Comparison of ENCODE assay signal across 38 cellular contexts in the genomic region with DNA sequence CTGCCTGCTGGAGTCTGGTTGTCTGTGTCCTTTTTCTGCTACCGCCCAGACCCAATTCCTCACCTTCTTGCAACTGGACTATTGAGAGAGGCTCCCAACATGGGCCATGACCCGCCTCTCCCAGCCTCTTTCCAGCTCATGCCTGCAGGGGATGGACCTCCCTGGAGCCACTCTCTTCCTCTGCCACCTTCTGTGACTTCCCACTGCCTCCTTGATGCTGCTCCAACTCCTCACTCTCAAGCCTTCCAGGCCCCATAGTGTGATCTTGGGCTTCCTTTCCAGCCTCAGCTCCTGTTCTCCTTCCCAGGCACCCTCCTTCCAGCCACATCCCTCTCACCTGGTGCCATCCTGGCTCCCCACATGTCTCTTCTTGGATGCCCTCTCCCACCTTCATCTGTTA. TPM values are rescaled to one million over a fixed set of nuclear protein-coding genes. Genes with fewer than 3 reads are reported as not detected.
DNase-seq lines count a peak whose midpoint lies in the region; ATAC-seq, FAIRE-seq and TF ChIP-seq lines count a peak whose summit lies in the region.
"Had no signal": no experiment of that assay in that cellular context is flagged by ENCODE, and none has a peak within 500 bp of the region (broad histone marks: within the 10 kb centered on the region; RNA-seq: fewer than 3 reads in every experiment).

No MANE protein-coding gene starts in this region.

- 58% methylated on average over 2 of the region's 2 CpGs for WGBS in HepG2 (ENCODE audit: low lambda C conversion rate)
- WGBS in right lobe of liver (ENCODE audit: insufficient coverage, low coverage, low lambda C conversion rate, missing lambda C conversion rate): 80% methylated on average over 1 of the region's 2 CpGs

- TF ChIP-seq EP300 in HepG2 (IDR thresholded peaks at IDR 0.05; ENCODE audit: low read depth in 2 of 2, low read length in 2 of 2) (no peak), HepG2 (CRISPR knock-in tag; IDR thresholded peaks at IDR 0.05; ENCODE audit: borderline replicate concordance) (no peak)

- DNase-seq in HepG2 (ENCODE audit: low spot score) (no peak), right lobe of liver (no peak), natural killer cell (no peak), H54 (ENCODE audit: insufficient read length, low spot score) (no peak), A172 (ENCODE audit: low spot score) (no peak)
- no peak for DNase-seq in activated T-helper 1 cell treated with anti-CD3 and anti-CD28 coated beads, Interleukin-12 subunit alpha, Interleukin-12 subunit beta, Interleukin-2, Interleukin-4 antibody, amounts not matched to agents 30 ng/mL and 10 ng/mL and 1 ng/mL, durations not matched to agents 14 hours and 24 hours and 36 hours (ENCODE audit: low spot score)
- DNase-seq: activated CD4-positive, alpha-beta T cell treated with anti-CD3 and anti-CD28 coated beads for 1 hour; Caco-2; DMS53; effector CD8-positive, alpha-beta T cell; IMR-90; kidney glomerular epithelial cell; MV-4-11; naive B cell; NCI-H1436 treated with DMSO at 0.1 percent for 48 hours; NCI-H2081 treated with DMSO at 0.1 percent for 48 hours; NCI-H345; NCI-H69; pancreas; PC-9; stimulated activated naive CD4-positive, alpha-beta T cell treated with Interleukin-2 at 50 U/mL for 16 hours; thyroid gland had no signal

- no peak overlapping the region for H2AFZ ChIP-seq in HepG2 (ENCODE audit: low read length)
- H2AFZ ChIP-seq: PC-9 had no signal

- peaks cover 7% of the 10 kb centered on the region for H3K4me1 Mint-ChIP-seq in activated T-helper 1 cell treated with anti-CD3 and anti-CD28 coated beads, Interleukin-12 subunit alpha, Interleukin-12 subunit beta, Interleukin-2, Interleukin-4 antibody, amounts not matched to agents 30 ng/mL and 10 ng/mL and 1 ng/mL, durations not matched to agents 14 hours and 24 hours and 36 hours (ENCODE audit: low read depth)
- H3K4me1 Mint-ChIP-seq in natural killer cell: peaks cover 22 to 39% of the 10 kb centered on the region in 2 donors
- H3K4me1 Mint-ChIP-seq: mesothelial cell of epicardium had no signal

- POLR2A ChIA-PET in HepG2 (lab: Yijun Ruan, JAX): no interaction called here

- H3K27me3 Mint-ChIP-seq in activated T-helper 1 cell treated with anti-CD3 and anti-CD28 coated beads, Interleukin-12 subunit alpha, Interleukin-12 subunit beta, Interleukin-2, Interleukin-4 antibody, amounts not matched to agents 30 ng/mL and 10 ng/mL and 1 ng/mL, durations not matched to agents 14 hours and 24 hours and 36 hours (ENCODE audit: insufficient read depth): no peaks in the 10 kb centered on the region
- H3K27me3 Mint-ChIP-seq in natural killer cell (ENCODE audit: low read depth in 2 of 2): no peaks in the 10 kb centered on the region
- H3K27me3 Mint-ChIP-seq: naive B cell had no signal

- no peak overlapping the region for H3K9ac ChIP-seq in HepG2 (ENCODE audit: insufficient read depth, low read depth, low read length)
- H3K9ac ChIP-seq: BLaER1 had no signal

- TF ChIP-seq RAD21 in HepG2 (CRISPR knock-in tag; IDR thresholded peaks at IDR 0.05): no peak

- no peak for FAIRE-seq in HepG2 (lab: Jason Lieb, UNC)
- no peak for FAIRE-seq in H54 (lab: Jason Lieb, UNC)
- FAIRE-seq: pancreas had no signal

- no TSS peak for BruUV-seq in HepG2 (replicated peaks; lab: Mats Ljungman, UMichigan)

- no peaks in the 10 kb centered on the region for H3K79me2 ChIP-seq in HepG2 (ENCODE audit: insufficient read depth, low read length)

- intact Hi-C loops in HepG2 (cut with micrococcal nuclease; ENCODE audit: unreplicated experiment) (no loop called here), right lobe of liver (cut with DNase I) (loop anchor here in 1 of 2 donors (10.0 kb wide), 1 partner anchor 60 kb away; no protein-coding TSS in a partner anchor), natural killer cell (cut with micrococcal nuclease) (no loop called here)
- intact Hi-C loops in activated T-helper 1 cell treated with anti-CD3 and anti-CD28 coated beads, Interleukin-12 subunit alpha, Interleukin-12 subunit beta, Interleukin-2, Interleukin-4 antibody, amounts not matched to agents 30 ng/mL and 10 ng/mL and 1 ng/mL, durations not matched to agents 14 hours and 24 hours and 36 hours (cut with micrococcal nuclease): no loop called here

- H3K9me3 Mint-ChIP-seq in activated T-helper 1 cell treated with anti-CD3 and anti-CD28 coated beads, Interleukin-12 subunit alpha, Interleukin-12 subunit beta, Interleukin-2, Interleukin-4 antibody, amounts not matched to agents 30 ng/mL and 10 ng/mL and 1 ng/mL, durations not matched to agents 14 hours and 24 hours and 36 hours: no peaks in the 10 kb centered on the region
- no peaks in the 10 kb centered on the region for H3K9me3 Mint-ChIP-seq in natural killer cell
- H3K9me3 Mint-ChIP-seq: activated naive CD4-positive, alpha-beta T cell treated with anti-CD3 and anti-CD28 coated beads, Interleukin-2, amount 50 U/mL, for 72 hours; mesothelial cell of epicardium; naive B cell had no signal

- no peaks in the 10 kb centered on the region for H3K9me3 ChIP-seq in HepG2 (ENCODE audit: low read length)
- no peaks in the 10 kb centered on the region for H3K9me3 ChIP-seq in right lobe of liver
- H3K9me3 ChIP-seq: ascending aorta, BLaER1, Caco-2, gastroesophageal sphincter, HAP-1, pancreas, thyroid gland, vagina had no signal

- in situ Hi-C loops in HepG2 (cut with HindIII; ENCODE audit: extremely low pct_ligation_motif_present, low pct_unique_long_range_greater_than_20kb): loop anchor here (5.0 kb wide), 1 partner anchor 58 kb away; no protein-coding TSS in a partner anchor

- H3K4me3 Mint-ChIP-seq in activated T-helper 1 cell treated with anti-CD3 and anti-CD28 coated beads, Interleukin-12 subunit alpha, Interleukin-12 subunit beta, Interleukin-2, Interleukin-4 antibody, amounts not matched to agents 30 ng/mL and 10 ng/mL and 1 ng/mL, durations not matched to agents 14 hours and 24 hours and 36 hours: no peak overlapping the region
- H3K4me3 Mint-ChIP-seq in natural killer cell: no peak overlapping the region
- H3K4me3 Mint-ChIP-seq: mesothelial cell of epicardium, naive B cell had no signal

- H3K27me3 ChIP-seq in HepG2 (ENCODE audit: control insufficient read depth in 1 of 2, insufficient read depth in 2 of 2, low read length in 2 of 2): no peaks in the 10 kb centered on the region
- no peaks in the 10 kb centered on the region for H3K27me3 ChIP-seq in right lobe of liver
- H3K27me3 ChIP-seq: ascending aorta, BLaER1, cardiac muscle cell, pancreas, thyroid gland, vagina had no signal

- H3K4me3 ChIP-seq in HepG2 (replicated peaks in 1 of 3; ENCODE audit: insufficient read depth in 1 of 3, low read depth in 2 of 3, low read length in 3 of 3) (no peak overlapping the region), right lobe of liver (no peak overlapping the region)
- H3K4me3 ChIP-seq: ascending aorta, BLaER1, cardiac muscle cell, coronary artery, gastroesophageal sphincter, HAP-1, pancreas, PC-9, thyroid gland, vagina had no signal

- H3K27ac ChIP-seq in HepG2 (ENCODE audit: extremely low read length, insufficient read depth, low read length) (no peak overlapping the region), right lobe of liver (no peak overlapping the region)
- H3K27ac ChIP-seq: ascending aorta, BLaER1, cardiac muscle cell, coronary artery, gastroesophageal sphincter, pancreas, PC-9, thyroid gland, vagina had no signal

- H3K4me2 ChIP-seq in HepG2 (ENCODE audit: low read depth, low read length): no peak overlapping the region
- H3K4me2 ChIP-seq: BLaER1, PC-9 had no signal

- H3K36me3 Mint-ChIP-seq in activated T-helper 1 cell treated with anti-CD3 and anti-CD28 coated beads, Interleukin-12 subunit alpha, Interleukin-12 subunit beta, Interleukin-2, Interleukin-4 antibody, amounts not matched to agents 30 ng/mL and 10 ng/mL and 1 ng/mL, durations not matched to agents 14 hours and 24 hours and 36 hours (ENCODE audit: low read depth): peaks cover 71% of the 10 kb centered on the region
- H3K36me3 Mint-ChIP-seq in natural killer cell: peaks cover 16% of the 10 kb centered on the region
- H3K36me3 Mint-ChIP-seq: mesothelial cell of epicardium had no signal

- TF ChIP-seq CTCF in HepG2 (CRISPR knock-in tag; IDR thresholded peaks at IDR 0.05): no peak
- no peak for TF ChIP-seq CTCF in right lobe of liver (IDR thresholded peaks at IDR 0.05)
- TF ChIP-seq CTCF in natural killer cell (IDR thresholded peaks at IDR 0.05): no peak

- ATAC-seq in HepG2: peak; percentile 9; the same call in 1 of the 3 replicates
- no peak for ATAC-seq in right lobe of liver
- no peak for ATAC-seq in natural killer cell
- ATAC-seq in HG03159 (IDR thresholded peaks at IDR 0.05; ENCODE audit: unreplicated experiment): no peak
- ATAC-seq: activated naive CD4-positive, alpha-beta T cell treated with anti-CD3 and anti-CD28 coated beads, Interleukin-2, amount 50 U/mL, for 72 hours; gastroesophageal sphincter; pancreas; Right ventricle myocardium inferior; SK-N-SH treated with all-trans-retinoic acid at 6 μM for 48 hours had no signal

- peaks cover 27% of the 10 kb centered on the region for H3K4me1 ChIP-seq in HepG2 (ENCODE audit: insufficient read depth, low read length)
- no peaks in the 10 kb centered on the region for H3K4me1 ChIP-seq in right lobe of liver
- H3K4me1 ChIP-seq: ascending aorta, Caco-2, gastroesophageal sphincter, HAP-1, pancreas, thyroid gland, vagina had no signal

- no peaks in the 10 kb centered on the region for H4K20me1 ChIP-seq in HepG2 (ENCODE audit: insufficient read depth, low read length)
- H4K20me1 ChIP-seq: BLaER1 had no signal

- TF ChIP-seq POLR2A in HepG2 (IDR thresholded peaks at IDR 0.05; ENCODE audit: insufficient read depth in 1 of 2, low read depth in 2 of 2, low read length in 2 of 2) (no peak), right lobe of liver (IDR thresholded peaks at IDR 0.05) (no peak), H54 (IDR thresholded peaks at IDR 0.05; ENCODE audit: low read depth, low read length) (no peak)

- peak overlapping the region; percentile 13 for H3K27ac Mint-ChIP-seq in activated T-helper 1 cell treated with anti-CD3 and anti-CD28 coated beads, Interleukin-12 subunit alpha, Interleukin-12 subunit beta, Interleukin-2, Interleukin-4 antibody, amounts not matched to agents 30 ng/mL and 10 ng/mL and 1 ng/mL, durations not matched to agents 14 hours and 24 hours and 36 hours
- peak overlapping the region; percentile 53 to 78 for H3K27ac Mint-ChIP-seq in natural killer cell
- H3K27ac Mint-ChIP-seq: mesothelial cell of epicardium had no signal

- H3K36me3 ChIP-seq in HepG2 (replicated peaks in 1 of 2; ENCODE audit: control insufficient read depth in 1 of 2, insufficient read depth in 2 of 2, low read length in 2 of 2) (no peaks in the 10 kb centered on the region), right lobe of liver (peaks cover 0 to 14% (median 0%) of the 10 kb centered on the region in 4 donors)
- H3K36me3 ChIP-seq: ascending aorta, BLaER1, cardiac muscle cell, gastroesophageal sphincter, HAP-1, pancreas, thyroid gland, vagina had no signal

- CTCF ChIA-PET in HepG2 (lab: Yijun Ruan, JAX; ENCODE audit: low intra/inter-chr PET ratio, low total read pairs): no interaction called here

RNA-seq across cellular contexts. Expression of gene ZNF768, which starts 11.1 kb away (rescaled TPM):
- total RNA-seq in HepG2 (2016; rRNA removed; fragmentation: Illumina TruSeq; extraction: Trizol) (26.6 and 34.4 TPM in 2 replicates), right lobe of liver (10 to 100 TPM; 14.7 to 21.2 (median 18.8) TPM), natural killer cell (1 to 10 TPM; 3.3 to 7.2 (median 5.6) TPM)
- total RNA-seq in HepG2 (2016; cell fraction: cytosol; rRNA removed; fragmentation: Illumina TruSeq; extraction: Trizol; ENCODE audit: low read depth): 6.1 and 6.9 TPM in 2 replicates
- 23.0 and 34.5 TPM in 2 replicates for total RNA-seq in HepG2 (2016; cell fraction: insoluble cytoplasmic fraction; rRNA removed; fragmentation: Illumina TruSeq; extraction: Trizol)
- 19.9 and 22.9 TPM in 2 replicates for total RNA-seq in HepG2 (2016; cell fraction: membrane; rRNA removed; fragmentation: Illumina TruSeq; extraction: Trizol)
- 17.6 and 18.7 TPM in 2 replicates for total RNA-seq in HepG2 (2016; cell fraction: nucleus; rRNA removed; fragmentation: Illumina TruSeq; extraction: Trizol)
- polyA plus RNA-seq in HepG2 (2011; rRNA removed): 26.7 and 40.0 TPM in 2 replicates
- polyA plus RNA-seq in HepG2 (2011; cell fraction: cytosol; rRNA removed): 22.2 and 36.8 TPM in 2 replicates
- polyA plus RNA-seq in HepG2 (2011; cell fraction: nucleus; rRNA removed): 67.1 and 79.3 TPM in 2 replicates
- polyA plus RNA-seq in HepG2 (2012): 22.9 and 30.0 TPM in 2 replicates
- polyA plus RNA-seq in HepG2 (2016; cell fraction: cytosol; fragmentation: Illumina TruSeq; extraction: Trizol; ENCODE audit: low read depth): 6.4 and 7.1 TPM in 2 replicates
- 32.0 and 39.1 TPM in 2 replicates for polyA plus RNA-seq in HepG2 (2016; cell fraction: insoluble cytoplasmic fraction; fragmentation: Illumina TruSeq; extraction: Trizol; ENCODE audit: low read depth)
- 19.7 and 20.2 TPM in 2 replicates for polyA plus RNA-seq in HepG2 (2016; cell fraction: membrane; fragmentation: Illumina TruSeq; extraction: Trizol; ENCODE audit: low read depth)
- polyA plus RNA-seq in HepG2 (2016; cell fraction: nucleus; fragmentation: Illumina TruSeq; extraction: Trizol; ENCODE audit: insufficient read depth, low read depth): 50.4 and 51.1 TPM in 2 replicates
- polyA minus RNA-seq in HepG2 (2011; rRNA and poly(A)+ RNA removed; ENCODE audit: low replicate concordance): 11.8 and 40.3 TPM in 2 replicates
- polyA minus RNA-seq in HepG2 (2011; cell fraction: cytosol; rRNA and poly(A)+ RNA removed): 18.5 and 21.5 TPM in 2 replicates
- polyA minus RNA-seq in HepG2 (2011; cell fraction: nucleus; rRNA and poly(A)+ RNA removed): 7.8 and 8.2 TPM in 2 replicates
- total RNA-seq in activated T-helper 1 cell treated with anti-CD3 and anti-CD28 coated beads, Interleukin-12 subunit alpha, Interleukin-12 subunit beta, Interleukin-2, Interleukin-4 antibody, amounts not matched to agents 30 ng/mL and 10 ng/mL and 1 ng/mL, durations not matched to agents 14 hours and 24 hours and 36 hours: 13.7 and 14.6 TPM in 2 replicates
- 43.7 and 61.6 TPM in 2 replicates for total RNA-seq in A172 (2014; rRNA removed; shearing (Covaris generic))

RNA-seq across cellular contexts. Expression of gene ZNF747, which starts 19.4 kb away (rescaled TPM):
- total RNA-seq in HepG2 (2016; rRNA removed; fragmentation: Illumina TruSeq; extraction: Trizol) (8.8 and 10.2 TPM in 2 replicates), right lobe of liver (1 to 10 TPM; 5.3 to 9.7 (median 6.4) TPM), natural killer cell (1 to 10 TPM; 5.0 to 8.6 (median 6.3) TPM)
- total RNA-seq in HepG2 (2016; cell fraction: cytosol; rRNA removed; fragmentation: Illumina TruSeq; extraction: Trizol; ENCODE audit: low read depth): 2.7 and 2.8 TPM in 2 replicates
- total RNA-seq in HepG2 (2016; cell fraction: insoluble cytoplasmic fraction; rRNA removed; fragmentation: Illumina TruSeq; extraction: Trizol): 10.3 and 10.8 TPM in 2 replicates
- 8.9 and 9.2 TPM in 2 replicates for total RNA-seq in HepG2 (2016; cell fraction: membrane; rRNA removed; fragmentation: Illumina TruSeq; extraction: Trizol)
- 7.3 and 9.1 TPM in 2 replicates for total RNA-seq in HepG2 (2016; cell fraction: nucleus; rRNA removed; fragmentation: Illumina TruSeq; extraction: Trizol)
- 7.0 and 7.2 TPM in 2 replicates for polyA plus RNA-seq in HepG2 (2011; rRNA removed)
- 5.7 and 6.4 TPM in 2 replicates for polyA plus RNA-seq in HepG2 (2011; cell fraction: cytosol; rRNA removed)
- polyA plus RNA-seq in HepG2 (2011; cell fraction: nucleus; rRNA removed): 9.4 and 11.1 TPM in 2 replicates
- polyA plus RNA-seq in HepG2 (2012): 2.3 and 3.6 TPM in 2 replicates
- 1.7 and 1.9 TPM in 2 replicates for polyA plus RNA-seq in HepG2 (2016; cell fraction: cytosol; fragmentation: Illumina TruSeq; extraction: Trizol; ENCODE audit: low read depth)
- polyA plus RNA-seq in HepG2 (2016; cell fraction: insoluble cytoplasmic fraction; fragmentation: Illumina TruSeq; extraction: Trizol; ENCODE audit: low read depth): 9.4 and 9.8 TPM in 2 replicates
- 5.7 and 5.8 TPM in 2 replicates for polyA plus RNA-seq in HepG2 (2016; cell fraction: membrane; fragmentation: Illumina TruSeq; extraction: Trizol; ENCODE audit: low read depth)
- 12.4 and 13.5 TPM in 2 replicates for polyA plus RNA-seq in HepG2 (2016; cell fraction: nucleus; fragmentation: Illumina TruSeq; extraction: Trizol; ENCODE audit: insufficient read depth, low read depth)
- 12.9 and 13.6 TPM in 2 replicates for polyA minus RNA-seq in HepG2 (2011; rRNA and poly(A)+ RNA removed; ENCODE audit: low replicate concordance)
- 5.2 and 6.2 TPM in 2 replicates for polyA minus RNA-seq in HepG2 (2011; cell fraction: cytosol; rRNA and poly(A)+ RNA removed)
- 12.5 and 16.8 TPM in 2 replicates for polyA minus RNA-seq in HepG2 (2011; cell fraction: nucleus; rRNA and poly(A)+ RNA removed)
- 13.8 and 15.8 TPM in 2 replicates for total RNA-seq in activated T-helper 1 cell treated with anti-CD3 and anti-CD28 coated beads, Interleukin-12 subunit alpha, Interleukin-12 subunit beta, Interleukin-2, Interleukin-4 antibody, amounts not matched to agents 30 ng/mL and 10 ng/mL and 1 ng/mL, durations not matched to agents 14 hours and 24 hours and 36 hours
- 2.0 and 2.5 TPM in 2 replicates for total RNA-seq in A172 (2014; rRNA removed; shearing (Covaris generic))
- total RNA-seq: G401 had no signal

RNA-seq across cellular contexts. Expression of gene ITGAL, which starts 42.7 kb away (rescaled TPM):
- total RNA-seq in HepG2 (2016; rRNA removed; fragmentation: Illumina TruSeq; extraction: Trizol) (0.51 and 0.86 TPM in 2 replicates), right lobe of liver (10 to 100 TPM in 4 of 6 experiments, 1 to 10 TPM in 2; 7.3 to 12.4 (median 10.2) TPM), natural killer cell (1,000 to 10,000 TPM; 1,131 to 1,260 (median 1,176) TPM)
- total RNA-seq in HepG2 (2016; cell fraction: cytosol; rRNA removed; fragmentation: Illumina TruSeq; extraction: Trizol; ENCODE audit: low read depth): not detected in 2 replicates
- 0.64 and 0.87 TPM in 2 replicates for total RNA-seq in HepG2 (2016; cell fraction: insoluble cytoplasmic fraction; rRNA removed; fragmentation: Illumina TruSeq; extraction: Trizol)
- total RNA-seq in HepG2 (2016; cell fraction: membrane; rRNA removed; fragmentation: Illumina TruSeq; extraction: Trizol): 0.07 and 0.37 TPM in 2 replicates
- 0.25 and 0.41 TPM in 2 replicates for total RNA-seq in HepG2 (2016; cell fraction: nucleus; rRNA removed; fragmentation: Illumina TruSeq; extraction: Trizol)
- polyA plus RNA-seq in HepG2 (2011; rRNA removed): 1.2 TPM in 2 replicates
- 0.68 and 0.87 TPM in 2 replicates for polyA plus RNA-seq in HepG2 (2011; cell fraction: cytosol; rRNA removed)
- 2.5 and 3.3 TPM in 2 replicates for polyA plus RNA-seq in HepG2 (2011; cell fraction: nucleus; rRNA removed)
- 1.2 and 4.8 TPM in 2 replicates for polyA plus RNA-seq in HepG2 (2012)
- polyA plus RNA-seq in HepG2 (2016; cell fraction: cytosol; fragmentation: Illumina TruSeq; extraction: Trizol; ENCODE audit: low read depth): not detected in 2 replicates
- polyA plus RNA-seq in HepG2 (2016; cell fraction: insoluble cytoplasmic fraction; fragmentation: Illumina TruSeq; extraction: Trizol; ENCODE audit: low read depth): 0.24 and 0.47 TPM in 2 replicates
- 0.11 and 0.35 TPM in 2 replicates for polyA plus RNA-seq in HepG2 (2016; cell fraction: membrane; fragmentation: Illumina TruSeq; extraction: Trizol; ENCODE audit: low read depth)
- 0.37 and 0.96 TPM in 2 replicates for polyA plus RNA-seq in HepG2 (2016; cell fraction: nucleus; fragmentation: Illumina TruSeq; extraction: Trizol; ENCODE audit: insufficient read depth, low read depth)
- 0.16 and 1.6 TPM in 2 replicates for polyA minus RNA-seq in HepG2 (2011; rRNA and poly(A)+ RNA removed; ENCODE audit: low replicate concordance)
- 0.40 and 1.1 TPM in 2 replicates for polyA minus RNA-seq in HepG2 (2011; cell fraction: cytosol; rRNA and poly(A)+ RNA removed)
- polyA minus RNA-seq in HepG2 (2011; cell fraction: nucleus; rRNA and poly(A)+ RNA removed): 1.4 and 3.9 TPM in 2 replicates
- total RNA-seq in activated T-helper 1 cell treated with anti-CD3 and anti-CD28 coated beads, Interleukin-12 subunit alpha, Interleukin-12 subunit beta, Interleukin-2, Interleukin-4 antibody, amounts not matched to agents 30 ng/mL and 10 ng/mL and 1 ng/mL, durations not matched to agents 14 hours and 24 hours and 36 hours: 259 and 287 TPM in 2 replicates
- total RNA-seq in A172 (2014; rRNA removed; shearing (Covaris generic)): 0.17 and 0.26 TPM in 2 replicates
- total RNA-seq: cardiac muscle cell, G401, IMR-90, LHCN-M2, mesothelial cell of epicardium, renal cortical epithelial cell had no signal
- polyA plus RNA-seq: AG04450, cardiac muscle cell, IMR-90 had no signal

RNA-seq across cellular contexts. Expression of gene ZNF764, which starts 42.9 kb away (rescaled TPM):
- total RNA-seq in HepG2 (2016; rRNA removed; fragmentation: Illumina TruSeq; extraction: Trizol): 7.3 and 9.1 TPM in 2 replicates
- 2.8 and 3.1 TPM in 2 replicates for total RNA-seq in HepG2 (2016; cell fraction: cytosol; rRNA removed; fragmentation: Illumina TruSeq; extraction: Trizol; ENCODE audit: low read depth)
- 5.9 and 8.3 TPM in 2 replicates for total RNA-seq in HepG2 (2016; cell fraction: insoluble cytoplasmic fraction; rRNA removed; fragmentation: Illumina TruSeq; extraction: Trizol)
- total RNA-seq in HepG2 (2016; cell fraction: membrane; rRNA removed; fragmentation: Illumina TruSeq; extraction: Trizol): 6.4 and 7.9 TPM in 2 replicates
- total RNA-seq in HepG2 (2016; cell fraction: nucleus; rRNA removed; fragmentation: Illumina TruSeq; extraction: Trizol): 7.4 and 7.9 TPM in 2 replicates
- polyA plus RNA-seq in HepG2 (2011; rRNA removed): 4.1 and 4.8 TPM in 2 replicates
- 4.1 and 4.5 TPM in 2 replicates for polyA plus RNA-seq in HepG2 (2011; cell fraction: cytosol; rRNA removed)
- 11.6 and 12.2 TPM in 2 replicates for polyA plus RNA-seq in HepG2 (2011; cell fraction: nucleus; rRNA removed)
- polyA plus RNA-seq in HepG2 (2012): 3.6 and 4.9 TPM in 2 replicates
- 1.7 and 2.0 TPM in 2 replicates for polyA plus RNA-seq in HepG2 (2016; cell fraction: cytosol; fragmentation: Illumina TruSeq; extraction: Trizol; ENCODE audit: low read depth)
- 6.8 and 7.3 TPM in 2 replicates for polyA plus RNA-seq in HepG2 (2016; cell fraction: insoluble cytoplasmic fraction; fragmentation: Illumina TruSeq; extraction: Trizol; ENCODE audit: low read depth)
- 4.0 TPM in 2 replicates for polyA plus RNA-seq in HepG2 (2016; cell fraction: membrane; fragmentation: Illumina TruSeq; extraction: Trizol; ENCODE audit: low read depth)
- 18.1 and 18.6 TPM in 2 replicates for polyA plus RNA-seq in HepG2 (2016; cell fraction: nucleus; fragmentation: Illumina TruSeq; extraction: Trizol; ENCODE audit: insufficient read depth, low read depth)
- 4.3 and 10.8 TPM in 2 replicates for polyA minus RNA-seq in HepG2 (2011; rRNA and poly(A)+ RNA removed; ENCODE audit: low replicate concordance)
- polyA minus RNA-seq in HepG2 (2011; cell fraction: cytosol; rRNA and poly(A)+ RNA removed): 6.1 and 6.6 TPM in 2 replicates
- polyA minus RNA-seq in HepG2 (2011; cell fraction: nucleus; rRNA and poly(A)+ RNA removed): 7.7 and 8.7 TPM in 2 replicates
- total RNA-seq in right lobe of liver: 1 to 10 TPM; 3.2 to 6.5 (median 4.8) TPM
- 17.9 and 21.2 TPM in 2 replicates for total RNA-seq in activated T-helper 1 cell treated with anti-CD3 and anti-CD28 coated beads, Interleukin-12 subunit alpha, Interleukin-12 subunit beta, Interleukin-2, Interleukin-4 antibody, amounts not matched to agents 30 ng/mL and 10 ng/mL and 1 ng/mL, durations not matched to agents 14 hours and 24 hours and 36 hours
- 10 to 100 TPM in 2 of 3 donors, 1 to 10 TPM in 1; 9.6 to 13.0 (median 11.7) TPM for total RNA-seq in natural killer cell
- total RNA-seq in A172 (2014; rRNA removed; shearing (Covaris generic)): 7.3 and 8.1 TPM in 2 replicates

RNA-seq across cellular contexts. Expression of gene ZNF688, which starts 56.2 kb away (rescaled TPM):
- total RNA-seq in HepG2 (2016; rRNA removed; fragmentation: Illumina TruSeq; extraction: Trizol): 5.4 and 5.8 TPM in 2 replicates
- total RNA-seq in HepG2 (2016; cell fraction: cytosol; rRNA removed; fragmentation: Illumina TruSeq; extraction: Trizol; ENCODE audit: low read depth): 13.1 and 13.2 TPM in 2 replicates
- total RNA-seq in HepG2 (2016; cell fraction: insoluble cytoplasmic fraction; rRNA removed; fragmentation: Illumina TruSeq; extraction: Trizol): 4.0 and 4.8 TPM in 2 replicates
- total RNA-seq in HepG2 (2016; cell fraction: membrane; rRNA removed; fragmentation: Illumina TruSeq; extraction: Trizol): 8.5 and 11.4 TPM in 2 replicates
- 2.6 and 3.6 TPM in 2 replicates for total RNA-seq in HepG2 (2016; cell fraction: nucleus; rRNA removed; fragmentation: Illumina TruSeq; extraction: Trizol)
- 2.4 and 2.9 TPM in 2 replicates for polyA plus RNA-seq in HepG2 (2011; rRNA removed)
- polyA plus RNA-seq in HepG2 (2011; cell fraction: cytosol; rRNA removed): 2.7 and 3.8 TPM in 2 replicates
- polyA plus RNA-seq in HepG2 (2011; cell fraction: nucleus; rRNA removed): 4.5 TPM in 2 replicates
- polyA plus RNA-seq in HepG2 (2012): 2.3 and 3.6 TPM in 2 replicates
- 17.2 and 20.6 TPM in 2 replicates for polyA plus RNA-seq in HepG2 (2016; cell fraction: cytosol; fragmentation: Illumina TruSeq; extraction: Trizol; ENCODE audit: low read depth)
- polyA plus RNA-seq in HepG2 (2016; cell fraction: insoluble cytoplasmic fraction; fragmentation: Illumina TruSeq; extraction: Trizol; ENCODE audit: low read depth): 5.4 and 6.1 TPM in 2 replicates
- polyA plus RNA-seq in HepG2 (2016; cell fraction: membrane; fragmentation: Illumina TruSeq; extraction: Trizol; ENCODE audit: low read depth): 16.0 and 17.2 TPM in 2 replicates
- polyA plus RNA-seq in HepG2 (2016; cell fraction: nucleus; fragmentation: Illumina TruSeq; extraction: Trizol; ENCODE audit: insufficient read depth, low read depth): 6.9 and 8.3 TPM in 2 replicates
- polyA minus RNA-seq in HepG2 (2011; rRNA and poly(A)+ RNA removed; ENCODE audit: low replicate concordance): 1.7 and 2.7 TPM in 2 replicates
- polyA minus RNA-seq in HepG2 (2011; cell fraction: cytosol; rRNA and poly(A)+ RNA removed): 1.8 and 2.9 TPM in 2 replicates
- 2.0 and 2.4 TPM in 2 replicates for polyA minus RNA-seq in HepG2 (2011; cell fraction: nucleus; rRNA and poly(A)+ RNA removed)
- 10 to 100 TPM in 1 of 6 experiments, 1 to 10 TPM in 5; 4.0 to 11.5 (median 6.5) TPM for total RNA-seq in right lobe of liver
- 7.4 and 9.4 TPM in 2 replicates for total RNA-seq in activated T-helper 1 cell treated with anti-CD3 and anti-CD28 coated beads, Interleukin-12 subunit alpha, Interleukin-12 subunit beta, Interleukin-2, Interleukin-4 antibody, amounts not matched to agents 30 ng/mL and 10 ng/mL and 1 ng/mL, durations not matched to agents 14 hours and 24 hours and 36 hours
- total RNA-seq in natural killer cell: 10 to 100 TPM; 10.1 to 16.9 (median 16.5) TPM
- 6.9 and 11.9 TPM in 2 replicates for total RNA-seq in A172 (2014; rRNA removed; shearing (Covaris generic))

Comparison
In these comparisons a context has a peak if more than half of its experiments do, and no peak if none do; other contexts are left out.
1. RNA of gene ITGAL, which starts 42.7 kb away (total RNA-seq): 1,131 to 1,260 TPM in natural killer cell and 259 to 287 TPM in activated T-helper 1 cell treated with anti-CD3 and anti-CD28 coated beads, Interleukin-12 subunit alpha, Interleukin-12 subunit beta, Interleukin-2, Interleukin-4 antibody, amounts not matched to agents 30 ng/mL and 10 ng/mL and 1 ng/mL, durations not matched to agents 14 hours and 24 hours and 36 hours; 7.3 to 12.4 TPM in right lobe of liver, 0.07 to 0.87 TPM in HepG2 and 0.17 to 0.26 TPM in A172; every median in the first group is over 10 times any median in the second.